22 cellular contexts compared by ENCODE assay signal in the genomic region with DNA sequence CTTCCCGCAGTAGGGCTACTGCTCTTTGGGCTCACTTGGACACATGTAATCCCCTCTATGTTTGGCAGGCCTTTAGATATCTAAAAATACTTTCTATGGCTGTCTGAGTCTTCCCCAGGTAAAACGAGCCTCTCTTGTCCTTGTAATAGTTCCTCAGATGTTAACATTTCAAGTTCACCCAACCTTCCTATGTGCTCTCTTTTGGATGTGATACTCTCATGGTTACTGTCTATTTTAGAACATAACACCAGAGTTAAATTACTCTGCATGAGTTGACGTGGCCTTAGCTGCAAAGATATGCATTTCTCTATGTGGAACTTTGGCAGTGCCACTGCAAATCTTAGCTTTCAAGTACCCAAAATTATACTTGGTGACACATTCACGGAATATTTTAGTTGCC. TPM values are rescaled to one million over a fixed set of nuclear protein-coding genes. Genes with fewer than 3 reads are reported as not detected.
DNase-seq lines count a peak whose midpoint lies in the region; ATAC-seq and TF ChIP-seq lines count a peak whose summit lies in the region.
"Had no signal": no experiment of that assay in that cellular context is flagged by ENCODE, and none has a peak within 500 bp of the region (broad histone marks: within the 10 kb centered on the region; RNA-seq: fewer than 3 reads in every experiment).

No MANE protein-coding gene starts in this region.

- WGBS in right cardiac atrium, result 72% methylated on average over 4 of the region's 4 CpGs

- H3K27me3 ChIP-seq in right cardiac atrium (ENCODE audit: control insufficient read depth, insufficient read depth), result no peaks in the 10 kb centered on the region
- H3K27me3 ChIP-seq: BLaER1, SJCRH30 had no signal

- H3K4me3 ChIP-seq in right cardiac atrium (ENCODE audit: low read length), result no peak overlapping the region
- H3K4me3 ChIP-seq: BLaER1, HAP-1, SJCRH30 had no signal

- ATAC-seq in natural killer cell, result no peak
- ATAC-seq in natural killer cell treated with Interleukin-12 subunit alpha and Interleukin-12 subunit beta and Interleukin-15 and Interleukin-18, amount 100 ng/mL, for 72 hours, result no peak
- no peak for ATAC-seq in central memory CD8-positive, alpha-beta T cell (replicated peaks; ENCODE audit: extremely low read depth, poor library complexity, severe bottlenecking)
- ATAC-seq in right cardiac atrium, result no peak
- no peak for ATAC-seq in activated naive CD8-positive, alpha-beta T cell treated with anti-CD3 and anti-CD28 coated beads, Interleukin-2, amount 50 U/mL, for 24 hours
- ATAC-seq: Panc1 had no signal

- H3K27me3 Mint-ChIP-seq in natural killer cell (ENCODE audit: low read depth in 2 of 2), result no peaks in the 10 kb centered on the region
- no peaks in the 10 kb centered on the region for H3K27me3 Mint-ChIP-seq in natural killer cell treated with Interleukin-12 subunit alpha and Interleukin-12 subunit beta and Interleukin-15 and Interleukin-18, amount 100 ng/mL, for 72 hours
- no peaks in the 10 kb centered on the region for H3K27me3 Mint-ChIP-seq in central memory CD8-positive, alpha-beta T cell
- H3K27me3 Mint-ChIP-seq in activated naive CD8-positive, alpha-beta T cell treated with anti-CD3 and anti-CD28 coated beads, Interleukin-2, amount 50 U/mL, for 24 hours, result no peaks in the 10 kb centered on the region
- H3K27me3 Mint-ChIP-seq: CD4-positive, alpha-beta T cell had no signal

- DNase-seq in natural killer cell (no peak), right cardiac atrium (no peak), NCI-H1930 (lab: John Stamatoyannopoulos, UW) (no peak), cerebellar cortex (ENCODE audit: low spot score) (no peak)
- DNase-seq in natural killer cell treated with Interleukin-12 subunit alpha and Interleukin-12 subunit beta and Interleukin-15 and Interleukin-18, amount 100 ng/mL, for 72 hours (ENCODE audit: low spot score), result no peak
- no peak for DNase-seq in central memory CD8-positive, alpha-beta T cell (ENCODE audit: low spot score in 2 of 2)
- no peak for DNase-seq in activated naive CD8-positive, alpha-beta T cell treated with anti-CD3 and anti-CD28 coated beads, Interleukin-2, amount 50 U/mL, for 24 hours
- DNase-seq: CD4-positive, alpha-beta T cell; COR-L47; DMS79; NCI-H1105; NCI-H146; NCI-H2081; NCI-H2171; NCI-H345; NCI-H524; NCI-H774; SJCRH30 had no signal

- no peak overlapping the region for H3K4me3 Mint-ChIP-seq in natural killer cell
- H3K4me3 Mint-ChIP-seq in natural killer cell treated with Interleukin-12 subunit alpha and Interleukin-12 subunit beta and Interleukin-15 and Interleukin-18, amount 100 ng/mL, for 72 hours, result no peak overlapping the region
- H3K4me3 Mint-ChIP-seq in central memory CD8-positive, alpha-beta T cell, result no peak overlapping the region
- no peak overlapping the region for H3K4me3 Mint-ChIP-seq in activated naive CD8-positive, alpha-beta T cell treated with anti-CD3 and anti-CD28 coated beads, Interleukin-2, amount 50 U/mL, for 24 hours
- H3K4me3 Mint-ChIP-seq: CD4-positive, alpha-beta T cell had no signal

- H3K9me3 ChIP-seq in right cardiac atrium (ENCODE audit: control insufficient read depth, low read length), result no peaks in the 10 kb centered on the region
- H3K9me3 ChIP-seq: BLaER1, HAP-1, SJCRH30 had no signal

- no peaks in the 10 kb centered on the region for H3K9me3 Mint-ChIP-seq in natural killer cell
- H3K9me3 Mint-ChIP-seq in natural killer cell treated with Interleukin-12 subunit alpha and Interleukin-12 subunit beta and Interleukin-15 and Interleukin-18, amount 100 ng/mL, for 72 hours, result no peaks in the 10 kb centered on the region
- no peaks in the 10 kb centered on the region for H3K9me3 Mint-ChIP-seq in central memory CD8-positive, alpha-beta T cell
- H3K9me3 Mint-ChIP-seq in activated naive CD8-positive, alpha-beta T cell treated with anti-CD3 and anti-CD28 coated beads, Interleukin-2, amount 50 U/mL, for 24 hours, result no peaks in the 10 kb centered on the region
- H3K9me3 Mint-ChIP-seq: CD4-positive, alpha-beta T cell had no signal

- no peaks in the 10 kb centered on the region for H3K36me3 Mint-ChIP-seq in natural killer cell
- H3K36me3 Mint-ChIP-seq in natural killer cell treated with Interleukin-12 subunit alpha and Interleukin-12 subunit beta and Interleukin-15 and Interleukin-18, amount 100 ng/mL, for 72 hours, result peaks cover 6% of the 10 kb centered on the region
- H3K36me3 Mint-ChIP-seq in central memory CD8-positive, alpha-beta T cell (ENCODE audit: insufficient read depth), result peaks cover 43% of the 10 kb centered on the region
- H3K36me3 Mint-ChIP-seq in activated naive CD8-positive, alpha-beta T cell treated with anti-CD3 and anti-CD28 coated beads, Interleukin-2, amount 50 U/mL, for 24 hours (ENCODE audit: low read depth), result peaks cover 47% of the 10 kb centered on the region

- H3K4me1 ChIP-seq in right cardiac atrium (ENCODE audit: control insufficient read depth, insufficient read depth, low read length), result peaks cover 2% of the 10 kb centered on the region
- H3K4me1 ChIP-seq: BLaER1, HAP-1, SJCRH30 had no signal

- TF ChIP-seq CTCF in natural killer cell (IDR thresholded peaks at IDR 0.05), result no peak

- intact Hi-C loops in natural killer cell (cut with micrococcal nuclease), result no loop called here
- intact Hi-C loops in right cardiac atrium (cut with DNase I), result no loop called here

- H3K27ac ChIP-seq in right cardiac atrium (ENCODE audit: low read length), result peak overlapping the region; percentile 20
- H3K27ac ChIP-seq: BLaER1, KMS-11 had no signal

- H3K4me1 Mint-ChIP-seq in natural killer cell, result no peaks in the 10 kb centered on the region
- H3K4me1 Mint-ChIP-seq in natural killer cell treated with Interleukin-12 subunit alpha and Interleukin-12 subunit beta and Interleukin-15 and Interleukin-18, amount 100 ng/mL, for 72 hours (ENCODE audit: low read depth in 2 of 2), result peaks cover 0 to 4% of the 10 kb centered on the region in 2 donors
- H3K4me1 Mint-ChIP-seq in central memory CD8-positive, alpha-beta T cell, result no peaks in the 10 kb centered on the region
- H3K4me1 Mint-ChIP-seq in activated naive CD8-positive, alpha-beta T cell treated with anti-CD3 and anti-CD28 coated beads, Interleukin-2, amount 50 U/mL, for 24 hours, result no peaks in the 10 kb centered on the region

- H3K27ac Mint-ChIP-seq in natural killer cell, result peak overlapping the region; percentile 3 to 67
- no peak overlapping the region for H3K27ac Mint-ChIP-seq in natural killer cell treated with Interleukin-12 subunit alpha and Interleukin-12 subunit beta and Interleukin-15 and Interleukin-18, amount 100 ng/mL, for 72 hours
- peak overlapping the region; percentile 61 for H3K27ac Mint-ChIP-seq in central memory CD8-positive, alpha-beta T cell (ENCODE audit: low read depth)
- no peak overlapping the region for H3K27ac Mint-ChIP-seq in activated naive CD8-positive, alpha-beta T cell treated with anti-CD3 and anti-CD28 coated beads, Interleukin-2, amount 50 U/mL, for 24 hours
- H3K27ac Mint-ChIP-seq: CD4-positive, alpha-beta T cell had no signal

RNA-seq across cellular contexts. Expression of gene CSPG5, which starts 31.9 kb away (rescaled TPM):
- total RNA-seq in natural killer cell (under 1 TPM; 0.07 to 0.63 (median 0.23) TPM), right cardiac atrium (1 to 10 TPM in 3 of 4 donors, under 1 TPM in 1; 0.85 to 1.2 (median 1.1) TPM)
- under 1 TPM; 0.29 to 0.95 TPM for total RNA-seq in natural killer cell treated with Interleukin-12 subunit alpha and Interleukin-12 subunit beta and Interleukin-15 and Interleukin-18, amount 100 ng/mL, for 72 hours
- polyA plus RNA-seq in right cardiac atrium, result 0.86 TPM

Comparison
In these comparisons a context has a peak if more than half of its experiments do, and no peak if none do; other contexts are left out.
1. H3K27ac Mint-ChIP-seq: peak in natural killer cell (2 of 2) and central memory CD8-positive, alpha-beta T cell (single experiment); none in natural killer cell treated with Interleukin-12 subunit alpha and Interleukin-12 subunit beta and Interleukin-15 and Interleukin-18, amount 100 ng/mL, for 72 hours (0 of 2) and activated naive CD8-positive, alpha-beta T cell treated with anti-CD3 and anti-CD28 coated beads, Interleukin-2, amount 50 U/mL, for 24 hours (single experiment).